ENCODE assay signal across 24 cellular contexts in the genomic region with DNA sequence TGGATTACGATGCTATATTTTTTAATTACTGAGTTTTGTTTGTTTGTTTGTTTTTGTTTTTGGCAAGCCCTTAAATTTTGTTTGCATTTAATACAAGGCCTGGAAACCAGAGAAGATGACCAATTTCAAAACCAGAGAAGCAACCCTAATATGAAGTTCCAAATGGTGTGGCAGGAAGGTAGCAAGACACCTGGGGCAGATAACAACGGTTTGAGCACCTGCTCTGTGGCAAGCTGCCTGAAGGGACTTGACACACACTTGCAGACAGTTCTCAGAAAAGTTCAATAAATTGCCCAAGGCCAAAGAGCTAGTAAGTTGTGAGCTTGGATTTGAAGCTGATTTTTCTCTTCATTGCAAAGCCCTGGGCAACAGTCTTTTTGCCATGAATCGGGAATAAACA.
A peak's percentile ranks its signal among the peaks of the same experiment; 100 is the strongest.
DNase-seq lines count a peak whose midpoint lies in the region; ATAC-seq and TF ChIP-seq lines count a peak whose summit lies in the region.
"Had no signal": no experiment of that assay in that cellular context is flagged by ENCODE, and none has a peak within 500 bp of the region (broad histone marks: within the 10 kb centered on the region; RNA-seq: fewer than 3 reads in every experiment).

No MANE protein-coding gene starts in this region.

- TF ChIP-seq POLR2A in HCT116 (IDR thresholded peaks at IDR 0.05; ENCODE audit: borderline replicate concordance, extremely low read depth, insufficient read depth, insufficient read length), result no peak

- no peaks in the 10 kb centered on the region for H3K9me2 ChIP-seq in HCT116 (ENCODE audit: insufficient read depth)

- H3K27me3 ChIP-seq in HCT116 (ENCODE audit: insufficient read depth, low read length) (no peaks in the 10 kb centered on the region), KMS-11 (ENCODE audit: insufficient read depth, low read depth) (no peaks in the 10 kb centered on the region), smooth muscle cell (ENCODE audit: low read depth) (no peaks in the 10 kb centered on the region)
- H3K27me3 ChIP-seq: tibial artery had no signal

- H3K4me2 ChIP-seq in HCT116 (ENCODE audit: low read length) (no peak overlapping the region), KMS-11 (peak overlapping the region; percentile 83), smooth muscle cell (no peak overlapping the region)
- H3K4me2 ChIP-seq: GM23338 had no signal

- intact Hi-C loops in HCT116 (cut with micrococcal nuclease), result no loop called here

- H3K4me3 Mint-ChIP-seq in activated naive CD4-positive, alpha-beta T cell treated with anti-CD3 and anti-CD28 coated beads, Interleukin-2, amount 10 ng/mL, durations not matched to agents 7 days and 5 days, result no peak overlapping the region
- H3K4me3 Mint-ChIP-seq: activated CD8-positive, alpha-beta T cell treated with anti-CD3 and anti-CD28 coated beads for 36 hours; GM23338; natural killer cell treated with Interleukin-12 subunit alpha and Interleukin-12 subunit beta and Interleukin-15 and Interleukin-18, amount 100 ng/mL, for 72 hours; stimulated activated effector memory CD8-positive, alpha-beta T cell treated with anti-CD3 and anti-CD28 coated beads, Interleukin-12 subunit alpha, Interleukin-12 subunit beta, amount 100 ng/mL, for 72 hours had no signal

- ATAC-seq in HCT116 (no peak), GM21786 (IDR thresholded peaks at IDR 0.05; ENCODE audit: unreplicated experiment) (no peak)
- ATAC-seq: activated CD8-positive, alpha-beta T cell treated with anti-CD3 and anti-CD28 coated beads for 36 hours; GM23338; natural killer cell treated with Interleukin-12 subunit alpha and Interleukin-12 subunit beta and Interleukin-15 and Interleukin-18, amount 100 ng/mL, for 72 hours; stimulated activated effector memory CD8-positive, alpha-beta T cell treated with anti-CD3 and anti-CD28 coated beads, Interleukin-12 subunit alpha, Interleukin-12 subunit beta, amount 100 ng/mL, for 72 hours had no signal

- H3K4me1 Mint-ChIP-seq in activated naive CD4-positive, alpha-beta T cell treated with anti-CD3 and anti-CD28 coated beads, Interleukin-2, amount 10 ng/mL, durations not matched to agents 7 days and 5 days, result peaks cover 20% of the 10 kb centered on the region
- H3K4me1 Mint-ChIP-seq: stimulated activated effector memory CD8-positive, alpha-beta T cell treated with anti-CD3 and anti-CD28 coated beads, Interleukin-12 subunit alpha, Interleukin-12 subunit beta, amount 100 ng/mL, for 72 hours had no signal

- H3K4me3 ChIP-seq in HCT116 (replicated peaks in 1 of 2; ENCODE audit: low read depth in 1 of 2, low read length in 2 of 2) (no peak overlapping the region), KMS-11 (IDR thresholded peaks at IDR 0.05; ENCODE audit: insufficient read depth, low read depth, low read length) (no peak overlapping the region), smooth muscle cell (no peak overlapping the region)
- H3K4me3 ChIP-seq: GM23338, lung, tibial artery had no signal

- BruUV-seq in HCT116 (replicated peaks; lab: Mats Ljungman, UMichigan), result no TSS peak

- no peaks in the 10 kb centered on the region for H3F3A ChIP-seq in smooth muscle cell (ENCODE audit: low read depth)

- WGBS in smooth muscle cell (ENCODE audit: low lambda C conversion rate), result 97% methylated on average over 3 of the region's 3 CpGs

- H3K79me2 ChIP-seq in HCT116 (ENCODE audit: insufficient read depth, low read length) (no peaks in the 10 kb centered on the region), KMS-11 (ENCODE audit: insufficient read depth, low read depth) (no peaks in the 10 kb centered on the region), smooth muscle cell (ENCODE audit: low read depth) (no peaks in the 10 kb centered on the region)

- no peaks in the 10 kb centered on the region for H4K20me1 ChIP-seq in HCT116 (ENCODE audit: insufficient read depth)
- H4K20me1 ChIP-seq in KMS-11 (ENCODE audit: insufficient read depth), result no peaks in the 10 kb centered on the region
- no peaks in the 10 kb centered on the region for H4K20me1 ChIP-seq in smooth muscle cell (ENCODE audit: low read depth)

- DNase-seq in activated naive CD4-positive, alpha-beta T cell treated with anti-CD3 and anti-CD28 coated beads, Interleukin-2, amount 10 ng/mL, durations not matched to agents 7 days and 5 days, result no peak
- DNase-seq in activated naive CD4-positive, alpha-beta T cell treated with anti-CD3 and anti-CD28 coated beads, Interleukin-2, amount 50 U/mL, for 16 hours, result no peak
- DNase-seq in HCT116 (ENCODE audit: low read depth, low spot score) (no peak), smooth muscle cell (lab: John Stamatoyannopoulos, UW; ENCODE audit: unreplicated experiment) (no peak), hepatic stellate cell (ENCODE audit: low spot score) (no peak), GM20000 (ENCODE audit: low spot score) (no peak)
- DNase-seq: activated CD8-positive, alpha-beta T cell treated with anti-CD3 and anti-CD28 coated beads for 36 hours; C1 segment of cervical spinal cord; DMS153; NCI-H1092; NCI-H2171; NCI-H774; small intestine; T-helper 1 cell; tibial artery; WERI-Rb-1 had no signal

- peaks cover 11% of the 10 kb centered on the region for H3K27me3 Mint-ChIP-seq in activated naive CD4-positive, alpha-beta T cell treated with anti-CD3 and anti-CD28 coated beads, Interleukin-2, amount 10 ng/mL, durations not matched to agents 7 days and 5 days
- H3K27me3 Mint-ChIP-seq: IgD-negative memory B cell, progenitor cell of endocrine pancreas had no signal

- peak overlapping the region; percentile 24 for H3K27ac Mint-ChIP-seq in activated naive CD4-positive, alpha-beta T cell treated with anti-CD3 and anti-CD28 coated beads, Interleukin-2, amount 10 ng/mL, durations not matched to agents 7 days and 5 days
- H3K27ac Mint-ChIP-seq: activated CD8-positive, alpha-beta T cell treated with anti-CD3 and anti-CD28 coated beads for 36 hours; GM23338; natural killer cell treated with Interleukin-12 subunit alpha and Interleukin-12 subunit beta and Interleukin-15 and Interleukin-18, amount 100 ng/mL, for 72 hours; progenitor cell of endocrine pancreas; stimulated activated effector memory CD8-positive, alpha-beta T cell treated with anti-CD3 and anti-CD28 coated beads, Interleukin-12 subunit alpha, Interleukin-12 subunit beta, amount 100 ng/mL, for 72 hours had no signal

- POLR2A ChIA-PET in HCT116 (lab: Charles Lee), result no interaction called here

- no peak overlapping the region for H3K9ac ChIP-seq in HCT116 (ENCODE audit: low read length)
- H3K9ac ChIP-seq in KMS-11, result peak overlapping the region; percentile 75
- H3K9ac ChIP-seq in smooth muscle cell (ENCODE audit: low read depth), result no peak overlapping the region

- peaks cover 3% of the 10 kb centered on the region for H3K36me3 Mint-ChIP-seq in activated naive CD4-positive, alpha-beta T cell treated with anti-CD3 and anti-CD28 coated beads, Interleukin-2, amount 10 ng/mL, durations not matched to agents 7 days and 5 days
- H3K36me3 Mint-ChIP-seq: natural killer cell treated with Interleukin-12 subunit alpha and Interleukin-12 subunit beta and Interleukin-15 and Interleukin-18, amount 100 ng/mL, for 72 hours; stimulated activated effector memory CD8-positive, alpha-beta T cell treated with anti-CD3 and anti-CD28 coated beads, Interleukin-12 subunit alpha, Interleukin-12 subunit beta, amount 100 ng/mL, for 72 hours had no signal

- peaks cover 5 to 9% of the 10 kb centered on the region in 2 experiments; a peak in 1 of 4 replicates for H3K9me3 ChIP-seq in HCT116 (ENCODE audit: control insufficient read depth in 1 of 2, insufficient read depth in 1 of 2, low read depth in 1 of 2, low read length in 2 of 2)
- no peaks in the 10 kb centered on the region for H3K9me3 ChIP-seq in smooth muscle cell (replicated peaks; ENCODE audit: low read depth)
- H3K9me3 ChIP-seq: tibial artery had no signal

- H3K9me3 Mint-ChIP-seq in activated naive CD4-positive, alpha-beta T cell treated with anti-CD3 and anti-CD28 coated beads, Interleukin-2, amount 10 ng/mL, durations not matched to agents 7 days and 5 days, result peaks cover 6% of the 10 kb centered on the region
- H3K9me3 Mint-ChIP-seq: stimulated activated effector memory CD8-positive, alpha-beta T cell treated with anti-CD3 and anti-CD28 coated beads, Interleukin-12 subunit alpha, Interleukin-12 subunit beta, amount 100 ng/mL, for 72 hours had no signal

- no peak for TF ChIP-seq RAD21 in HCT116 (IDR thresholded peaks at IDR 0.05; ENCODE audit: low read depth)

- H2AFZ ChIP-seq in HCT116 (ENCODE audit: low read depth, low read length, poor library complexity, severe bottlenecking) (peak overlapping the region; percentile 21), KMS-11 (ENCODE audit: low read depth) (peak overlapping the region; percentile 15; the same call in 1 of the 2 replicates), smooth muscle cell (ENCODE audit: low read depth) (no peak overlapping the region)
- H2AFZ ChIP-seq: GM23338 had no signal

- CTCF ChIA-PET in activated naive CD4-positive, alpha-beta T cell treated with anti-CD3 and anti-CD28 coated beads, Interleukin-2, amount 10 ng/mL, durations not matched to agents 7 days and 5 days (lab: Charles Lee), result no interaction called here
- CTCF ChIA-PET in HCT116 (lab: Charles Lee), result interaction anchor here (0.9 kb wide), 1 partner anchor 92 kb away, joined by 3 read pairs; no protein-coding TSS in a partner anchor

- no peak for TF ChIP-seq CTCF in HCT116 (IDR thresholded peaks at IDR 0.05 in 2 of 3, conservative IDR thresholded peaks at IDR 0.05 in 1 of 3; ENCODE audit: borderline replicate concordance in 1 of 3, insufficient read depth in 1 of 3, low read depth in 2 of 3, low read length in 2 of 3)
- TF ChIP-seq CTCF in KMS-11 (conservative IDR thresholded peaks at IDR 0.05; ENCODE audit: low read depth, low read length), result no peak
- no peak for TF ChIP-seq CTCF in smooth muscle cell (IDR thresholded peaks at IDR 0.05; ENCODE audit: borderline replicate concordance, insufficient read depth, poor library complexity, severe bottlenecking)
- no peak for TF ChIP-seq CTCF in GM20000 (IDR thresholded peaks at IDR 0.05; ENCODE audit: extremely low read depth, missing control alignments)

- H3K4me1 ChIP-seq in HCT116 (ENCODE audit: control insufficient read depth in 1 of 2, insufficient read depth in 2 of 2, low read length in 2 of 2) (peaks cover 4 to 21% of the 10 kb centered on the region in 2 experiments; a peak in 3 of 4 replicates), KMS-11 (ENCODE audit: low read depth, poor library complexity, severe bottlenecking) (peaks cover 83% of the 10 kb centered on the region), smooth muscle cell (ENCODE audit: low read depth) (peaks cover 3% of the 10 kb centered on the region)
- H3K4me1 ChIP-seq: tibial artery had no signal

- RAD21 ChIA-PET in HCT116 (lab: Charles Lee; ENCODE audit: low non-redundant PET in 1 of 2, low total read pairs in 2 of 2, uncharacterized antibody in 2 of 2, unreplicated experiment in 2 of 2), result no interaction called here

- H3K27ac ChIP-seq in HCT116 (ENCODE audit: low read depth, low read length), result no peak overlapping the region
- peak overlapping the region; percentile 95 for H3K27ac ChIP-seq in KMS-11
- no peak overlapping the region for H3K27ac ChIP-seq in smooth muscle cell (ENCODE audit: low read depth)
- H3K27ac ChIP-seq: tibial artery, WERI-Rb-1 had no signal

- H3K36me3 ChIP-seq in HCT116 (ENCODE audit: control insufficient read depth in 1 of 2, insufficient read depth in 2 of 2, low read length in 2 of 2) (no peaks in the 10 kb centered on the region), KMS-11 (ENCODE audit: insufficient read depth) (no peaks in the 10 kb centered on the region), smooth muscle cell (ENCODE audit: low read depth) (no peaks in the 10 kb centered on the region)
- H3K36me3 ChIP-seq: tibial artery, WERI-Rb-1 had no signal
